In the genomic region with DNA sequence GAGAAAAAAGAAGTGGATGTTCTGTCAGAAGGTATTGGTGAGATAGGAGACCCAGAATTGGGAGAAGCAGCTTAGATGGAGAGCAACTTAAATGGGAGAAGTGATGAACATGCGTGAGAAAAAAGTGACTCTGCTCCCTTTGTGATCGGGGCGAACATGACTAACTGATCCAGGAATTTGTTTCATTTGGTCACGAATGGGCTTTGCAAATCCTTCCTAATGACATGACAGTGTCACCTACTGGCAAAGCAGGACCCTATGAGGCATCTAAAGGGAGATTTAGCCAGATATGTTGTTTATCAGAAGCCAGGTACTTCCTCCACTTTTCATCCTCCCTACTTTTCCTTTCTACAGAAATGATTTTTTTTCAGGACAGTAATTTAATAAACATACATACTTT, we compare ENCODE assay signal across 16 cellular contexts.
DNase-seq lines count a peak whose midpoint lies in the region; ATAC-seq and TF ChIP-seq lines count a peak whose summit lies in the region.
"Had no signal": no experiment of that assay in that cellular context is flagged by ENCODE, and none has a peak within 500 bp of the region (broad histone marks: within the 10 kb centered on the region; RNA-seq: fewer than 3 reads in every experiment).

No MANE protein-coding gene starts in this region.

- no peaks in the 10 kb centered on the region for H3K79me2 ChIP-seq in mammary epithelial cell (ENCODE audit: insufficient read depth, low read length)

- CTCF ChIA-PET in mammary epithelial cell (lab: Charles Lee; ENCODE audit: low non-redundant PET): no interaction called here

- ATAC-seq in HG02763 (IDR thresholded peaks at IDR 0.05; ENCODE audit: unreplicated experiment) (no peak), HG03342 (IDR thresholded peaks at IDR 0.05; ENCODE audit: unreplicated experiment) (no peak)
- ATAC-seq: activated CD4-positive, alpha-beta T cell treated with anti-CD3 and anti-CD28 coated beads for 36 hours; activated T-cell treated with anti-CD3 and anti-CD28 coated beads, Interleukin-2, amount 50 U/mL, for 72 hours; naive thymus-derived CD4-positive, alpha-beta T cell had no signal

- H3K27ac Mint-ChIP-seq in HFFc6 (peak overlapping the region; percentile 66), mesothelial cell of epicardium (no peak overlapping the region)
- H3K27ac Mint-ChIP-seq: activated CD4-positive, alpha-beta T cell treated with anti-CD3 and anti-CD28 coated beads for 36 hours; activated T-cell treated with anti-CD3 and anti-CD28 coated beads, Interleukin-2, amount 50 U/mL, for 72 hours; CD4-positive, CD25-positive, alpha-beta regulatory T cell; naive thymus-derived CD4-positive, alpha-beta T cell had no signal

- H3K27ac ChIP-seq in mammary epithelial cell (ENCODE audit: insufficient read depth, low read depth, low read length): no peak overlapping the region
- H3K27ac ChIP-seq: SK-N-MC, spleen had no signal

- DNase-seq in AG08395 (ENCODE audit: low spot score): peak; percentile 53
- peak; percentile 31 for DNase-seq in HFFc6
- DNase-seq in mammary epithelial cell: peak; percentile 2
- DNase-seq in iPS-NIHi11 (ENCODE audit: low spot score): peak; percentile 8
- DNase-seq in mesenteric fat pad (ENCODE audit: low spot score): no peak
- DNase-seq in mesothelial cell of epicardium (ENCODE audit: low spot score in 2 of 2, unreplicated experiment in 2 of 2): no peak
- DNase-seq: activated CD4-positive, alpha-beta T cell treated with anti-CD3 and anti-CD28 coated beads for 36 hours; activated T-cell treated with anti-CD3 and anti-CD28 coated beads, Interleukin-2, amount 50 U/mL, for 72 hours; CD4-positive, CD25-positive, alpha-beta regulatory T cell; naive thymus-derived CD4-positive, alpha-beta T cell; NCI-H1694 treated with DMSO at 0.1 percent for 48 hours; spleen had no signal

- no peaks in the 10 kb centered on the region for H3K36me3 ChIP-seq in mammary epithelial cell (ENCODE audit: insufficient read depth, low read length)
- H3K36me3 ChIP-seq: HAP-1, spleen had no signal

- intact Hi-C loops in mammary epithelial cell (cut with micrococcal nuclease): no loop called here

- no peaks in the 10 kb centered on the region for H4K20me1 ChIP-seq in mammary epithelial cell (ENCODE audit: insufficient read depth, low read length)

- H3K4me1 ChIP-seq in mammary epithelial cell (ENCODE audit: insufficient read depth, low read length): no peaks in the 10 kb centered on the region
- H3K4me1 ChIP-seq: HAP-1, spleen had no signal

- no peak overlapping the region for H3K4me3 ChIP-seq in mammary epithelial cell (replicated peaks in 1 of 3; ENCODE audit: insufficient read depth in 1 of 3, low read depth in 2 of 3, low read length in 3 of 3)
- H3K4me3 ChIP-seq: HAP-1, SK-N-MC, spleen had no signal

- H3K4me1 Mint-ChIP-seq in HFFc6 (ENCODE audit: low read depth): peaks cover 15% of the 10 kb centered on the region
- H3K4me1 Mint-ChIP-seq in mesothelial cell of epicardium: no peaks in the 10 kb centered on the region
- H3K4me1 Mint-ChIP-seq: activated CD4-positive, alpha-beta T cell treated with anti-CD3 and anti-CD28 coated beads for 36 hours; CD4-positive, CD25-positive, alpha-beta regulatory T cell; naive thymus-derived CD4-positive, alpha-beta T cell had no signal

- no TSS peak for BruUV-seq in mammary epithelial cell (replicated peaks; lab: Mats Ljungman, UMichigan)

- no peaks in the 10 kb centered on the region for H3K27me3 ChIP-seq in mammary epithelial cell (ENCODE audit: insufficient read depth, low read length)
- H3K27me3 ChIP-seq: spleen had no signal

- H2AFZ ChIP-seq in mammary epithelial cell (ENCODE audit: low read depth, low read length): peak overlapping the region; percentile 60

- H3K36me3 Mint-ChIP-seq in HFFc6 (ENCODE audit: low read depth) (peaks cover 5% of the 10 kb centered on the region), mesothelial cell of epicardium (no peaks in the 10 kb centered on the region)
- H3K36me3 Mint-ChIP-seq: CD4-positive, CD25-positive, alpha-beta regulatory T cell; naive thymus-derived CD4-positive, alpha-beta T cell had no signal

- no peak overlapping the region for H3K4me2 ChIP-seq in mammary epithelial cell (ENCODE audit: insufficient read depth, low read depth, low read length)

- no peaks in the 10 kb centered on the region for H3K9me3 ChIP-seq in mammary epithelial cell (replicated peaks; ENCODE audit: insufficient read depth, low read length)
- H3K9me3 ChIP-seq: HAP-1 had no signal

- 48% methylated on average over 4 of the region's 4 CpGs for WGBS in mammary epithelial cell (ENCODE audit: low coverage, missing lambda C conversion rate)

- H3K27me3 Mint-ChIP-seq in HFFc6 (ENCODE audit: insufficient read depth) (no peaks in the 10 kb centered on the region), mesothelial cell of epicardium (ENCODE audit: low read depth) (peaks cover 3% of the 10 kb centered on the region)
- H3K27me3 Mint-ChIP-seq: activated CD4-positive, alpha-beta T cell treated with anti-CD3 and anti-CD28 coated beads for 36 hours; CD4-positive, CD25-positive, alpha-beta regulatory T cell had no signal

- H3K9ac ChIP-seq in mammary epithelial cell (ENCODE audit: insufficient read depth, low read length): no peak overlapping the region

- H3K4me3 Mint-ChIP-seq in HFFc6 (peak overlapping the region; percentile 55), mesothelial cell of epicardium (no peak overlapping the region)
- H3K4me3 Mint-ChIP-seq: activated CD4-positive, alpha-beta T cell treated with anti-CD3 and anti-CD28 coated beads for 36 hours; activated T-cell treated with anti-CD3 and anti-CD28 coated beads, Interleukin-2, amount 50 U/mL, for 72 hours; CD4-positive, CD25-positive, alpha-beta regulatory T cell; naive thymus-derived CD4-positive, alpha-beta T cell had no signal

- TF ChIP-seq CTCF in HFFc6 (IDR thresholded peaks at IDR 0.05) (peak; percentile 50), mammary epithelial cell (conservative IDR thresholded peaks at IDR 0.05 in 1 of 2, IDR thresholded peaks at IDR 0.05 in 1 of 2; ENCODE audit: extremely low read depth in 1 of 2, insufficient read depth in 1 of 2, low read depth in 1 of 2, low read length in 2 of 2) (peak; percentile 12 to 35), mesothelial cell of epicardium (IDR thresholded peaks at IDR 0.05; ENCODE audit: unreplicated experiment) (no peak)

- H3K9me3 Mint-ChIP-seq in HFFc6: peaks cover 4% of the 10 kb centered on the region
- H3K9me3 Mint-ChIP-seq in mesothelial cell of epicardium: peaks cover 2% of the 10 kb centered on the region

- dilution Hi-C loops in mammary epithelial cell (cut with HindIII; ENCODE audit: low sequenced_read_pairs): no loop called here

- in situ Hi-C loops in mammary epithelial cell (cut with MboI; ENCODE audit: low sequenced_read_pairs in 2 of 2): no loop called here

Comparison
In these comparisons a context has a peak if more than half of its experiments do, and no peak if none do; other contexts are left out.
1. DNase-seq: peak in AG08395 (single experiment), HFFc6 (single experiment), mammary epithelial cell (single experiment) and iPS-NIHi11 (single experiment); none in mesenteric fat pad (single experiment) and mesothelial cell of epicardium (0 of 2).